Comparison of ENCODE assay signal across 1 cellular context in genomic region chr10:17335065-17335464, GRCh38.
TF ChIP-seq lines count a peak whose summit lies in the region.

No MANE protein-coding gene starts in this region.

TF ChIP-seq in WTC11, 78 proteins besides CTCF, POLR2A, EP300 and RAD21 (continued from another document):
- TF ChIP-seq ZNF425 (CRISPR knock-in tag; conservative IDR thresholded peaks at IDR 0.05) = no peak
- TF ChIP-seq ZNF219 (CRISPR knock-in tag; IDR thresholded peaks at IDR 0.05; ENCODE audit: borderline replicate concordance) = no peak
- TF ChIP-seq KAT7 (CRISPR knock-in tag; IDR thresholded peaks at IDR 0.05; ENCODE audit: borderline replicate concordance) = no peak
- TF ChIP-seq ERG (CRISPR knock-in tag; IDR thresholded peaks at IDR 0.05) = no peak
- no peak for TF ChIP-seq CDX4 (CRISPR knock-in tag; IDR thresholded peaks at IDR 0.05; ENCODE audit: borderline replicate concordance)
TF ChIP-seq in WTC11: peak in this region for 0.
